Comparison of ENCODE assay signal across 17 cellular contexts in genomic region chr4:1653776-1654175, GRCh38. TPM values are rescaled to one million over a fixed set of nuclear protein-coding genes. Genes with fewer than 3 reads are reported as not detected.
DNase-seq lines count a peak whose midpoint lies in the region; ATAC-seq and TF ChIP-seq lines count a peak whose summit lies in the region.
"Had no signal": no experiment of that assay in that cellular context is flagged by ENCODE, and none has a peak within 500 bp of the region (broad histone marks: within the 10 kb centered on the region; RNA-seq: fewer than 3 reads in every experiment).

No MANE protein-coding gene starts in this region.

- no peak overlapping the region for H2BK5ac ChIP-seq in neuronal stem cell (ENCODE audit: low read length)

- no peak overlapping the region for H4K8ac ChIP-seq in neuronal stem cell (ENCODE audit: low read depth, low read length)

- peaks cover 0 to 12% of the 10 kb centered on the region in 2 donors for H3K9me3 ChIP-seq in neuronal stem cell (replicated peaks in 1 of 2; ENCODE audit: control insufficient read depth in 2 of 2, insufficient read depth in 1 of 2, low read depth in 1 of 2, low read length in 2 of 2)
- H3K9me3 ChIP-seq: A549, Caco-2 had no signal

- H3K23ac ChIP-seq in neuronal stem cell (ENCODE audit: low read depth, low read length, poor library complexity), result no peak overlapping the region

- no peak overlapping the region for H3K9ac ChIP-seq in neuronal stem cell (ENCODE audit: low read depth, low read length, poor library complexity)

- no peak for TF ChIP-seq CTCF in dorsolateral prefrontal cortex (IDR thresholded peaks at IDR 0.05 in 54 of 56, conservative IDR thresholded peaks at IDR 0.05 in 2 of 56; ENCODE audit: low read depth in 1 of 56, partially characterized antibody in 56 of 56)

- H3K4me2 ChIP-seq in neuronal stem cell (ENCODE audit: insufficient read depth, low read length, poor library complexity, severe bottlenecking), result no peak overlapping the region
- H3K4me2 ChIP-seq: A549 had no signal

- no peak overlapping the region for H4K91ac ChIP-seq in neuronal stem cell (ENCODE audit: low read depth, low read length, poor library complexity)

- H3K4me1 ChIP-seq in neuronal stem cell (ENCODE audit: control insufficient read depth in 2 of 2, insufficient read depth in 1 of 2, low read depth in 1 of 2, low read length in 2 of 2), result peaks cover 0 to 4% of the 10 kb centered on the region in 2 donors
- H3K4me1 ChIP-seq: A549, Caco-2 had no signal

- H3K36me3 ChIP-seq in H7 (replicated peaks; ENCODE audit: control insufficient read depth, insufficient read depth, low read length), result no peaks in the 10 kb centered on the region
- peaks cover 0 to 2% of the 10 kb centered on the region in 2 donors for H3K36me3 ChIP-seq in neuronal stem cell (replicated peaks in 1 of 2; ENCODE audit: control insufficient read depth in 2 of 2, insufficient read depth in 2 of 2, low read length in 2 of 2)

- no peak overlapping the region for H3K4me3 ChIP-seq in H7 (ENCODE audit: insufficient read depth, low read depth, low read length)
- H3K4me3 ChIP-seq in neuronal stem cell (ENCODE audit: low read length in 2 of 2), result no peak overlapping the region
- H3K4me3 ChIP-seq in dorsolateral prefrontal cortex, result no peak overlapping the region
- H3K4me3 ChIP-seq: A549 had no signal

- H3K27ac ChIP-seq in neuronal stem cell (replicated peaks; ENCODE audit: low read length) (no peak overlapping the region), dorsolateral prefrontal cortex (no peak overlapping the region)
- H3K27ac ChIP-seq: 22Rv1, A549, C4-2B had no signal

- no CpG with 5 or more reads among the region's 10 CpGs for WGBS in neuronal stem cell (ENCODE audit: extremely low coverage in 2 of 2, insufficient read length in 2 of 2, insufficient replicate concordance in 1 of 2), 2 donors

- H2BK15ac ChIP-seq in neuronal stem cell (ENCODE audit: low read length), result no peak overlapping the region

- H3K18ac ChIP-seq in neuronal stem cell (ENCODE audit: low read length), result no peak overlapping the region

- intact Hi-C loops in Right ventricle myocardium inferior (cut with DNase I) (no loop called here), cardiac septum (cut with DNase I) (no loop called here), dorsolateral prefrontal cortex (cut with DNase I) (no loop called here)

- no peak overlapping the region for H2BK120ac ChIP-seq in neuronal stem cell (ENCODE audit: low read depth, low read length)

- H3K27me3 ChIP-seq in H7 (ENCODE audit: control insufficient read depth, insufficient read depth, low read length) (no peaks in the 10 kb centered on the region), neuronal stem cell (ENCODE audit: control insufficient read depth in 3 of 3, insufficient read depth in 3 of 3, low read depth in 1 of 3, low read length in 3 of 3) (peaks cover 0 to 8% (median 0%) of the 10 kb centered on the region in 3 experiments), dorsolateral prefrontal cortex (no peaks in the 10 kb centered on the region)

- no peak overlapping the region for H2AFZ ChIP-seq in neuronal stem cell (ENCODE audit: low read length)

- peaks cover 7% of the 10 kb centered on the region for H3K79me1 ChIP-seq in neuronal stem cell (ENCODE audit: low read depth, low read length)

- DNase-seq in Right ventricle myocardium inferior (ENCODE audit: missing footprints) (peak; percentile 53), cardiac septum (ENCODE audit: low spot score) (no peak), H7 (peak; percentile 37), neuronal stem cell (ENCODE audit: low spot score) (no peak), NCI-H1417 treated with DMSO at 0.1 percent for 48 hours (lab: John Stamatoyannopoulos, UW) (no peak), dorsolateral prefrontal cortex (no peak), NCI-H69 (lab: John Stamatoyannopoulos, UW) (no peak)
- DNase-seq: AML-193; Caco-2; Calu3; CD4-positive, alpha-beta T cell; CD8-positive, alpha-beta T cell; DMS79 treated with DMSO at 0.1 percent for 48 hours; GF-D8 had no signal

- H2BK12ac ChIP-seq in neuronal stem cell (ENCODE audit: low read length), result peak overlapping the region; percentile 41

- ATAC-seq in Right ventricle myocardium inferior, result no peak
- ATAC-seq: A549; CD8-positive, alpha-beta T cell had no signal

- peak overlapping the region; percentile 56 for H3K14ac ChIP-seq in neuronal stem cell (ENCODE audit: low read length)

- H2AK5ac ChIP-seq in neuronal stem cell (ENCODE audit: low read depth, low read length), result no peak overlapping the region

- H3K4ac ChIP-seq in neuronal stem cell (ENCODE audit: low read length), result no peak overlapping the region

RNA-seq across cellular contexts. Expression of gene FAM53A, which starts 30.3 kb away (rescaled TPM):
- total RNA-seq in Right ventricle myocardium inferior (0.49 TPM), cardiac septum (1.00 TPM), dorsolateral prefrontal cortex (10 to 100 TPM in 3 of 120 experiments, 1 to 10 TPM in 116, under 1 TPM in 1; 0.75 to 11.6 (median 4.3) TPM)
- 7.4 and 24.5 TPM in 2 replicates for total RNA-seq in H7 (2014; rRNA removed; shearing (Covaris generic))
- polyA plus RNA-seq in neuronal stem cell (2013, experiment 1 of 2), result 2.0 TPM
- polyA plus RNA-seq in neuronal stem cell (2013, experiment 2 of 2), result 1.3 TPM

RNA-seq across cellular contexts. Expression of gene SLBP, which starts 58.3 kb away (rescaled TPM):
- total RNA-seq in Right ventricle myocardium inferior (13.7 TPM), cardiac septum (12.1 TPM), dorsolateral prefrontal cortex (10 to 100 TPM; 23.0 to 54.6 (median 39.9) TPM)
- total RNA-seq in H7 (2014; rRNA removed; shearing (Covaris generic)), result 75.3 and 82.2 TPM in 2 replicates
- 44.6 TPM for polyA plus RNA-seq in neuronal stem cell (2013, experiment 1 of 2)
- 44.5 TPM for polyA plus RNA-seq in neuronal stem cell (2013, experiment 2 of 2)

Comparison
In these comparisons a context has a peak if more than half of its experiments do, and no peak if none do; other contexts are left out.
1. DNase-seq: peak in Right ventricle myocardium inferior (single experiment) and H7 (single experiment); none in cardiac septum (single experiment), neuronal stem cell (single experiment), NCI-H1417 treated with DMSO at 0.1 percent for 48 hours (single experiment), dorsolateral prefrontal cortex (0 of 10) and NCI-H69 (single experiment).